Comparison of ENCODE assay signal across 8 cellular contexts in the genomic region with DNA sequence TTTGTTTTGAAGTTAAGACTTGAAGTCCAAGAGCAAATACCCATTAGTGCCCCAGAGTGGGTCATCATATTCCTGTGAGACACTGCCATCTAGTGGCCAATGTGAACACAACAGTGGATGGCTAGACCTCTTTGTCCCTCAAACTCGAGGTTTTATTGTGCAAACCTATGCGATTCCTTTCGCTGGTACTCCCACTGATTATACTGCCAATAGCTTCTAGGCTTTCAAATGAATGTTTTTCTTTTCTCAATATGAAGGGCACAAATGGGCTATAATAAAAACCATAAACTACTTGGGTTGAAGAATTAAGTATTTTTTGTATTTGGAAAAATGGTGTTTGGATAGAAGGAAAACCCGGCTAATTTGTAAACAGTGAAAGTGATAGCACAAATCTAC.
DNase-seq lines count a peak whose midpoint lies in the region; ATAC-seq and TF ChIP-seq lines count a peak whose summit lies in the region.

No MANE protein-coding gene starts in this region.

- H3K4me2 ChIP-seq in Karpas-422 (ENCODE audit: low read depth, low read length, poor library complexity, severe bottlenecking): no peak overlapping the region

- DNase-seq in DMS153 treated with DMSO at 0.1 percent for 48 hours (lab: John Stamatoyannopoulos, UW; ENCODE audit: unreplicated experiment): peak; percentile 90
- peak; percentile 92 for DNase-seq in Karpas-422
- DNase-seq in Peyer's patch: peak in 2 of 3 donors; percentile 68 to 89
- peak; percentile 66 to 73 for DNase-seq in activated T-cell treated with anti-CD3 and anti-CD28 coated beads, Interleukin-2, amount 50 U/mL, for 72 hours
- DNase-seq in fibroblast of pulmonary artery (ENCODE audit: low read depth): peak; percentile 92
- peak; percentile 52 for DNase-seq in non-pigmented ciliary epithelial cell (ENCODE audit: low read depth)
- no peak for DNase-seq in thoracic aorta (ENCODE audit: low spot score)

- no peaks in the 10 kb centered on the region for H3K9me3 Mint-ChIP-seq in activated T-cell treated with anti-CD3 and anti-CD28 coated beads, Interleukin-2, amount 50 U/mL, for 72 hours

- no peak overlapping the region for H3K4me3 Mint-ChIP-seq in activated T-cell treated with anti-CD3 and anti-CD28 coated beads, Interleukin-2, amount 50 U/mL, for 72 hours

- TF ChIP-seq POLR2A in Peyer's patch (IDR thresholded peaks at IDR 0.05): no peak

- no peaks in the 10 kb centered on the region for H3K9me2 ChIP-seq in Karpas-422 (replicated peaks; ENCODE audit: insufficient read depth, low read length)

- H3K36me3 Mint-ChIP-seq in activated T-cell treated with anti-CD3 and anti-CD28 coated beads, Interleukin-2, amount 50 U/mL, for 72 hours (ENCODE audit: insufficient read depth in 2 of 2): no peaks in the 10 kb centered on the region

- no peaks in the 10 kb centered on the region for H3K9me3 ChIP-seq in Karpas-422 (ENCODE audit: low read length)
- H3K9me3 ChIP-seq in Peyer's patch: no peaks in the 10 kb centered on the region
- no peaks in the 10 kb centered on the region for H3K9me3 ChIP-seq in thoracic aorta

- no peak overlapping the region for H3K9ac ChIP-seq in Karpas-422 (ENCODE audit: low read length)

- no peaks in the 10 kb centered on the region for H3K27me3 Mint-ChIP-seq in activated T-cell treated with anti-CD3 and anti-CD28 coated beads, Interleukin-2, amount 50 U/mL, for 72 hours (ENCODE audit: low read depth)

- H3K79me2 ChIP-seq in Karpas-422 (ENCODE audit: low read length): no peaks in the 10 kb centered on the region

- no peaks in the 10 kb centered on the region for H3K4me1 Mint-ChIP-seq in activated T-cell treated with anti-CD3 and anti-CD28 coated beads, Interleukin-2, amount 50 U/mL, for 72 hours (ENCODE audit: low read depth)

- peak; percentile 69 to 95 (median 93) for TF ChIP-seq CTCF in Peyer's patch (IDR thresholded peaks at IDR 0.05)
- peak; percentile 93 for TF ChIP-seq CTCF in fibroblast of pulmonary artery (IDR thresholded peaks at IDR 0.05; ENCODE audit: low read length, missing control alignments)
- peak; percentile 88 for TF ChIP-seq CTCF in thoracic aorta (IDR thresholded peaks at IDR 0.05)

- H2AFZ ChIP-seq in Karpas-422 (ENCODE audit: low read length): no peak overlapping the region

- H3K27me3 ChIP-seq in Karpas-422 (ENCODE audit: low read length) (no peaks in the 10 kb centered on the region), Peyer's patch (peaks cover 0 to 4% of the 10 kb centered on the region in 2 donors), thoracic aorta (replicated peaks; ENCODE audit: insufficient read depth) (no peaks in the 10 kb centered on the region)

- H3K27ac ChIP-seq in Karpas-422 (ENCODE audit: low read length) (no peak overlapping the region), Peyer's patch (no peak overlapping the region), thoracic aorta (no peak overlapping the region)

- H3K36me3 ChIP-seq in Karpas-422 (ENCODE audit: insufficient read depth, low read length) (no peaks in the 10 kb centered on the region), Peyer's patch (no peaks in the 10 kb centered on the region), thoracic aorta (no peaks in the 10 kb centered on the region)

- H4K20me1 ChIP-seq in Karpas-422 (ENCODE audit: insufficient read depth, low read depth, low read length): no peaks in the 10 kb centered on the region

- H3K27ac Mint-ChIP-seq in activated T-cell treated with anti-CD3 and anti-CD28 coated beads, Interleukin-2, amount 50 U/mL, for 72 hours: no peak overlapping the region

- no peaks in the 10 kb centered on the region for H3K4me1 ChIP-seq in Karpas-422 (ENCODE audit: low read length)
- H3K4me1 ChIP-seq in Peyer's patch: no peaks in the 10 kb centered on the region
- no peaks in the 10 kb centered on the region for H3K4me1 ChIP-seq in thoracic aorta (ENCODE audit: control insufficient read depth in 1 of 2, low read depth in 2 of 2)

- ATAC-seq in GM21528 (IDR thresholded peaks at IDR 0.05; ENCODE audit: low FRiP score, unreplicated experiment): peak; percentile 90
- ATAC-seq in activated T-cell treated with anti-CD3 and anti-CD28 coated beads, Interleukin-2, amount 50 U/mL, for 72 hours (replicated peaks in 1 of 2): peak; percentile 75 to 77
- ATAC-seq in thoracic aorta (ENCODE audit: insufficient number of reproducible peaks, low FRiP score, low read depth): peak; percentile 88

- no peak overlapping the region for H3K4me3 ChIP-seq in Karpas-422 (ENCODE audit: low read length)
- no peak overlapping the region for H3K4me3 ChIP-seq in Peyer's patch
- H3K4me3 ChIP-seq in fibroblast of pulmonary artery (replicated peaks; ENCODE audit: low read depth, low read length): no peak overlapping the region
- H3K4me3 ChIP-seq in thoracic aorta: no peak overlapping the region
